11 cellular contexts compared by ENCODE assay signal in the genomic region with DNA sequence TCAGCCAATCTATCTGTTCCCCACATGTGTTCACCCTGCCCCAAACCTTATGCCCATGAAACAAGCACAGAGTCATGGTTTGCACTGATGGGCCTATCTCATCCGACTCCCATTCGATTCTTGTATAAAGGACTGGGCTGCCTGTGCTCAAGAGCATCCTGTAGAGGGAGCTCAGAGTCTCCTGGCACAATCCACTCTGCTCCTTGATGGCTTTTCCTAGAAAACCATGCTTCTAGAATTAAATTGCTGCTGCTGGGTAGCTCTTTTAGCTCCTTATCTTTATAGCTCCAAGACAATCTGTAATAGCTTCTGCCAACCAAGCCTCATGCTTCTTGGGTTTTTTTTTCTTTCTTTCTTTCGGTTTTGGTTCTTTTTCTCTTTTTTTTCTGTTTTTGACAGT. TPM values are rescaled to one million over a fixed set of nuclear protein-coding genes. Genes with fewer than 3 reads are reported as not detected.
DNase-seq lines count a peak whose midpoint lies in the region; ATAC-seq and TF ChIP-seq lines count a peak whose summit lies in the region.
"Had no signal": no experiment of that assay in that cellular context is flagged by ENCODE, and none has a peak within 500 bp of the region (broad histone marks: within the 10 kb centered on the region; RNA-seq: fewer than 3 reads in every experiment).

No MANE protein-coding gene starts in this region.

- no peak overlapping the region for H3K4me3 ChIP-seq in endodermal cell (ENCODE audit: low read length)
- no peak overlapping the region for H3K4me3 ChIP-seq in retinal pigment epithelial cell (ENCODE audit: low read length)
- H3K4me3 ChIP-seq: A549, pancreas had no signal

- no peak for ATAC-seq in HG02884 (IDR thresholded peaks at IDR 0.05; ENCODE audit: unreplicated experiment)
- ATAC-seq: activated naive CD8-positive, alpha-beta T cell treated with anti-CD3 and anti-CD28 coated beads, Interleukin-2, amount 50 U/mL, for 24 hours had no signal

- H3K36me3 Mint-ChIP-seq in endodermal cell (ENCODE audit: low read depth), result peaks cover 9% of the 10 kb centered on the region

- 51 to 79% methylated on average over 2 to 3 of the region's 3 CpGs for WGBS in endodermal cell (ENCODE audit: insufficient coverage in 1 of 2, insufficient read length in 1 of 2), 2 experiments

- H3K4me1 Mint-ChIP-seq in endodermal cell, result peaks cover 6% of the 10 kb centered on the region

- DNase-seq in DMS 273 (lab: John Stamatoyannopoulos, UW; ENCODE audit: unreplicated experiment) (peak; percentile 65), DMS 273 treated with DMSO at 0.1 percent for 48 hours (lab: John Stamatoyannopoulos, UW) (no peak), NCI-H460 (ENCODE audit: extremely low read depth, low read depth) (peak; percentile 30), endodermal cell (peak; percentile 71), retinal pigment epithelial cell (ENCODE audit: low read depth) (no peak), SKM-1 treated with dmso at 0.1 percent for 144 hours (lab: John Stamatoyannopoulos, UW; ENCODE audit: unreplicated experiment) (no peak), NCI-H187 (lab: John Stamatoyannopoulos, UW) (no peak)
- DNase-seq: activated naive CD8-positive, alpha-beta T cell treated with anti-CD3 and anti-CD28 coated beads, Interleukin-2, amount 50 U/mL, for 24 hours; pancreas had no signal

- H3K4me3 Mint-ChIP-seq in endodermal cell, result no peak overlapping the region
- H3K4me3 Mint-ChIP-seq: activated naive CD8-positive, alpha-beta T cell treated with anti-CD3 and anti-CD28 coated beads, Interleukin-2, amount 50 U/mL, for 24 hours had no signal

- H3K27me3 ChIP-seq in endodermal cell (ENCODE audit: control insufficient read depth, insufficient read depth, low read length, poor library complexity, severe bottlenecking), result no peaks in the 10 kb centered on the region
- H3K27me3 ChIP-seq: pancreas had no signal

- H3K27ac ChIP-seq in endodermal cell (ENCODE audit: low read depth, low read length), result no peak overlapping the region
- H3K27ac ChIP-seq: A549, pancreas had no signal

- no peak overlapping the region for H3K27ac Mint-ChIP-seq in endodermal cell
- H3K27ac Mint-ChIP-seq: activated naive CD8-positive, alpha-beta T cell treated with anti-CD3 and anti-CD28 coated beads, Interleukin-2, amount 50 U/mL, for 24 hours had no signal

- no peak overlapping the region for H3K9ac ChIP-seq in endodermal cell (ENCODE audit: extremely low read depth, low read length, poor library complexity, severe bottlenecking)

- peaks cover 10% of the 10 kb centered on the region for H3K36me3 ChIP-seq in endodermal cell (ENCODE audit: control insufficient read depth, insufficient read depth, low read length)

- H3K9me3 ChIP-seq in endodermal cell (ENCODE audit: control insufficient read depth, low read length), result no peaks in the 10 kb centered on the region
- H3K9me3 ChIP-seq: pancreas had no signal

- H3K9me3 Mint-ChIP-seq in endodermal cell, result no peaks in the 10 kb centered on the region
- H3K9me3 Mint-ChIP-seq: activated naive CD8-positive, alpha-beta T cell treated with anti-CD3 and anti-CD28 coated beads, Interleukin-2, amount 50 U/mL, for 24 hours had no signal

- TF ChIP-seq CTCF in endodermal cell (conservative IDR thresholded peaks at IDR 0.05) (peak; percentile 84), retinal pigment epithelial cell (conservative IDR thresholded peaks at IDR 0.05; ENCODE audit: low read depth, low read length) (peak; percentile 73)

- H3K4me1 ChIP-seq in endodermal cell (ENCODE audit: control insufficient read depth, insufficient read depth, low read length), result no peaks in the 10 kb centered on the region
- H3K4me1 ChIP-seq: pancreas had no signal

- H3K27me3 Mint-ChIP-seq in endodermal cell (ENCODE audit: insufficient read depth), result no peaks in the 10 kb centered on the region
- H3K27me3 Mint-ChIP-seq: activated naive CD8-positive, alpha-beta T cell treated with anti-CD3 and anti-CD28 coated beads, Interleukin-2, amount 50 U/mL, for 24 hours had no signal

RNA-seq across cellular contexts. Expression of gene ZNF19, which starts 9.7 kb away (rescaled TPM):
- total RNA-seq in NCI-H460 (2014; rRNA removed; shearing (Covaris generic)), result 2.3 and 2.6 TPM in 2 replicates
- 0.94 and 1.2 TPM in 2 replicates for polyA plus RNA-seq in NCI-H460 (2014; cell fraction: nucleus; rRNA removed)
- total RNA-seq in endodermal cell, result 1 to 10 TPM; 5.8 to 8.5 TPM
- polyA plus RNA-seq in endodermal cell (2013, experiment 1 of 2), result 5.0 TPM
- polyA plus RNA-seq in endodermal cell (2013, experiment 2 of 2), result 5.3 TPM

RNA-seq across cellular contexts. Expression of gene ZNF23, which starts 17.4 kb away (rescaled TPM):
- total RNA-seq in NCI-H460 (2014; rRNA removed; shearing (Covaris generic)), result 9.1 and 9.3 TPM in 2 replicates
- polyA plus RNA-seq in NCI-H460 (2014; cell fraction: nucleus; rRNA removed), result 12.0 and 12.4 TPM in 2 replicates
- total RNA-seq in endodermal cell, result 10 to 100 TPM in 1 of 2 donors, 1 to 10 TPM in 1; 9.4 to 13.6 TPM
- polyA plus RNA-seq in endodermal cell (2013, experiment 1 of 2), result 11.8 TPM
- 10.8 TPM for polyA plus RNA-seq in endodermal cell (2013, experiment 2 of 2)

RNA-seq across cellular contexts. Expression of gene TLE7, which starts 37.6 kb away (rescaled TPM):
- not detected in 2 replicates for total RNA-seq in NCI-H460 (2014; rRNA removed; shearing (Covaris generic))
- polyA plus RNA-seq in NCI-H460 (2014; cell fraction: nucleus; rRNA removed), result not detected in 2 replicates
- total RNA-seq in endodermal cell, result under 1 TPM; 0.22 to 0.24 TPM
- not detected for polyA plus RNA-seq in endodermal cell (2013, experiment 1 of 2)
- polyA plus RNA-seq in endodermal cell (2013, experiment 2 of 2), result not detected
- total RNA-seq: pancreas had no signal
- polyA plus RNA-seq: A549, pancreas had no signal

RNA-seq across cellular contexts. Expression of gene CHST4, which starts 46.8 kb away (rescaled TPM):
- total RNA-seq in NCI-H460 (2014; rRNA removed; shearing (Covaris generic)), result not detected in 2 replicates
- not detected in 2 replicates for polyA plus RNA-seq in NCI-H460 (2014; cell fraction: nucleus; rRNA removed)
- 1 to 10 TPM; 1.9 to 3.2 TPM for total RNA-seq in endodermal cell
- polyA plus RNA-seq in endodermal cell (2013, experiment 1 of 2), result 1.1 TPM
- polyA plus RNA-seq in endodermal cell (2013, experiment 2 of 2), result 1.2 TPM

Comparison
In these comparisons a context has a peak if more than half of its experiments do, and no peak if none do; other contexts are left out.
1. DNase-seq: peak in DMS 273 (single experiment), NCI-H460 (single experiment) and endodermal cell (single experiment); none in DMS 273 treated with DMSO at 0.1 percent for 48 hours (single experiment), retinal pigment epithelial cell (single experiment), SKM-1 treated with dmso at 0.1 percent for 144 hours (single experiment) and NCI-H187 (0 of 2).